1 cellular context compared by ENCODE assay signal in genomic region chr14:21537088-21537424, GRCh38.
TF ChIP-seq lines count a peak whose summit lies in the region.

No MANE protein-coding gene starts in this region.

TF ChIP-seq in GM23338, 12 proteins besides CTCF, POLR2A, EP300 and RAD21 (continued from another document):
- no peak for TF ChIP-seq ZNF462 (CRISPR knock-in tag; IDR thresholded peaks at IDR 0.05)
- TF ChIP-seq, protein P1, sequence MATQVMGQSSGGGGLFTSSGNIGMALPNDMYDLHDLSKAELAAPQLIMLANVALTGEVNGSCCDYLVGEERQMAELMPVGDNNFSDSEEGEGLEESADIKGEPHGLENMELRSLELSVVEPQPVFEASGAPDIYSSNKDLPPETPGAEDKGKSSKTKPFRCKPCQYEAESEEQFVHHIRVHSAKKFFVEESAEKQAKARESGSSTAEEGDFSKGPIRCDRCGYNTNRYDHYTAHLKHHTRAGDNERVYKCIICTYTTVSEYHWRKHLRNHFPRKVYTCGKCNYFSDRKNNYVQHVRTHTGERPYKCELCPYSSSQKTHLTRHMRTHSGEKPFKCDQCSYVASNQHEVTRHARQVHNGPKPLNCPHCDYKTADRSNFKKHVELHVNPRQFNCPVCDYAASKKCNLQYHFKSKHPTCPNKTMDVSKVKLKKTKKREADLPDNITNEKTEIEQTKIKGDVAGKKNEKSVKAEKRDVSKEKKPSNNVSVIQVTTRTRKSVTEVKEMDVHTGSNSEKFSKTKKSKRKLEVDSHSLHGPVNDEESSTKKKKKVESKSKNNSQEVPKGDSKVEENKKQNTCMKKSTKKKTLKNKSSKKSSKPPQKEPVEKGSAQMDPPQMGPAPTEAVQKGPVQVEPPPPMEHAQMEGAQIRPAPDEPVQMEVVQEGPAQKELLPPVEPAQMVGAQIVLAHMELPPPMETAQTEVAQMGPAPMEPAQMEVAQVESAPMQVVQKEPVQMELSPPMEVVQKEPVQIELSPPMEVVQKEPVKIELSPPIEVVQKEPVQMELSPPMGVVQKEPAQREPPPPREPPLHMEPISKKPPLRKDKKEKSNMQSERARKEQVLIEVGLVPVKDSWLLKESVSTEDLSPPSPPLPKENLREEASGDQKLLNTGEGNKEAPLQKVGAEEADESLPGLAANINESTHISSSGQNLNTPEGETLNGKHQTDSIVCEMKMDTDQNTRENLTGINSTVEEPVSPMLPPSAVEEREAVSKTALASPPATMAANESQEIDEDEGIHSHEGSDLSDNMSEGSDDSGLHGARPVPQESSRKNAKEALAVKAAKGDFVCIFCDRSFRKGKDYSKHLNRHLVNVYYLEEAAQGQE (IDR thresholded peaks at IDR 0.05; ENCODE audit: unreplicated experiment) = no peak
